ENCODE assay signal across 8 cellular contexts in the genomic region with DNA sequence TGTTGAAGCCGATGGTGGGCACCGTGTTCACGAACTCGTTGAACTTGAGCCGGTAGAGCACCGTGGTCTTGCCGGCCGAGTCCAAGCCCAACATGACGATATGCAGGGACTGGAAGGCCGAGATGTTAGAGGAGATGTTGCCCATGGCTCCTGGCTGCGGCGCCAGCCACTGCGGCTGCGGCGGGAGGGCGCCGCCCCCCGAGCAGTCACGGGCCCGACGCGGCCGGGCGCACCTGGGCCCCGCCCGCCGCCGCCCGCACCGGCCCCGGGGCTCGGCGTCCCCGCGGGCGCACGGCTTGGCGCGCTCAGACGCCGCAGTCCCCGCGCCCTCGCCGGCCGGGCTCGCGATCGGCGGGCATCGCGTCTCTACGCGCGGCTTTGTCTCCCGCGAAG. TPM values are rescaled to one million over a fixed set of nuclear protein-coding genes. Genes with fewer than 3 reads are reported as not detected.
DNase-seq lines count a peak whose midpoint lies in the region; ATAC-seq lines count a peak whose summit lies in the region.

No MANE protein-coding gene starts in this region.

- peak overlapping the region; percentile 93 for H3K4me3 ChIP-seq in HUES64 (ENCODE audit: low read length)
- peak overlapping the region; percentile 72 to 85 for H3K4me3 ChIP-seq in mucosa of rectum (ENCODE audit: low read length in 2 of 2)

- H3K27me3 Mint-ChIP-seq in effector memory CD8-positive, alpha-beta T cell = no peaks in the 10 kb centered on the region

- peak overlapping the region; percentile 99 to 100 for H3K27ac Mint-ChIP-seq in effector memory CD8-positive, alpha-beta T cell

- WGBS in HUES64 = under 1% methylated on average over 57 of the region's 57 CpGs

- H3K27ac ChIP-seq in HUES64 (ENCODE audit: low read depth, low read length) (peak overlapping the region; percentile 59; the same call in 1 of the 2 replicates), mucosa of rectum (ENCODE audit: low read depth in 2 of 2, low read length in 2 of 2) (peak overlapping the region; percentile 64 to 91)

- H3K4me1 Mint-ChIP-seq in effector memory CD8-positive, alpha-beta T cell (ENCODE audit: low read depth in 2 of 2) = peaks cover 47 to 48% of the 10 kb centered on the region in 2 donors

- no peaks in the 10 kb centered on the region for H3K9me3 ChIP-seq in HUES64 (ENCODE audit: insufficient read depth, low read depth, low read length)
- no peaks in the 10 kb centered on the region for H3K9me3 ChIP-seq in mucosa of rectum (ENCODE audit: control insufficient read depth in 2 of 2, low read length in 2 of 2)

- H3K36me3 ChIP-seq in HUES64 (ENCODE audit: insufficient read depth, low read length) (peaks cover 3% of the 10 kb centered on the region; the same call in 1 of the 2 replicates), mucosa of rectum (ENCODE audit: control insufficient read depth in 2 of 2, insufficient read depth in 2 of 2, low read length in 2 of 2) (no peaks in the 10 kb centered on the region)

- peaks cover 78% of the 10 kb centered on the region for H3K36me3 Mint-ChIP-seq in effector memory CD8-positive, alpha-beta T cell (ENCODE audit: insufficient read depth)

- H3K9me3 Mint-ChIP-seq in effector memory CD8-positive, alpha-beta T cell = no peaks in the 10 kb centered on the region

- peak overlapping the region; percentile 95 to 100 for H3K4me3 Mint-ChIP-seq in effector memory CD8-positive, alpha-beta T cell

- H3K9ac ChIP-seq in HUES64 (ENCODE audit: low read depth, low read length) (peak overlapping the region; percentile 80), mucosa of rectum (ENCODE audit: low read depth in 1 of 2, low read length in 2 of 2) (peak overlapping the region; percentile 71 to 87)

- DNase-seq in DMS53 (lab: John Stamatoyannopoulos, UW) (peak; percentile 78), islet precursor cell (no peak), middle frontal gyrus (ENCODE audit: extremely low spot score, low spot score) (no peak)
- DNase-seq in effector memory CD8-positive, alpha-beta T cell = peak; percentile 49 to 56 (median 50)

- peaks cover 21% of the 10 kb centered on the region; the same call in 1 of the 2 replicates for H3K4me1 ChIP-seq in HUES64 (ENCODE audit: insufficient read depth, low read length)
- H3K4me1 ChIP-seq in mucosa of rectum (ENCODE audit: control insufficient read depth in 2 of 2, insufficient read depth in 2 of 2, low read length in 2 of 2) = peaks cover 6 to 8% of the 10 kb centered on the region in 2 donors

- ATAC-seq in GM21515 (IDR thresholded peaks at IDR 0.05; ENCODE audit: unreplicated experiment) = peak; percentile 51
- peak; percentile 55 to 61 for ATAC-seq in activated CD4-positive, CD25-positive, alpha-beta regulatory T cell treated with anti-CD3 and anti-CD28 coated beads, Interleukin-2, amount 50 U/mL, for 24 hours
- ATAC-seq in effector memory CD8-positive, alpha-beta T cell (replicated peaks) = peak; percentile 39

- peaks cover 33% of the 10 kb centered on the region for H3K27me3 ChIP-seq in HUES64 (ENCODE audit: insufficient read depth, low read length)
- peaks cover 10 to 15% of the 10 kb centered on the region in 2 donors for H3K27me3 ChIP-seq in mucosa of rectum (ENCODE audit: control insufficient read depth in 2 of 2, insufficient read depth in 2 of 2, low read length in 2 of 2)

RNA-seq across cellular contexts. Expression of a gene that starts 0.4 kb away (rescaled TPM):
- 15.5 TPM for polyA plus RNA-seq in HUES64 (2013, experiment 1 of 2)
- 17.4 TPM for polyA plus RNA-seq in HUES64 (2013, experiment 2 of 2)

Comparison
In these comparisons a context has a peak if more than half of its experiments do, and no peak if none do; other contexts are left out.
1. DNase-seq: peak in DMS53 (single experiment) and effector memory CD8-positive, alpha-beta T cell (3 of 3); none in islet precursor cell (single experiment) and middle frontal gyrus (single experiment).
2. Peak in every context shown above with its lines, with median percentiles within 50 percentile points of each other: ATAC-seq.